In the genomic region with DNA sequence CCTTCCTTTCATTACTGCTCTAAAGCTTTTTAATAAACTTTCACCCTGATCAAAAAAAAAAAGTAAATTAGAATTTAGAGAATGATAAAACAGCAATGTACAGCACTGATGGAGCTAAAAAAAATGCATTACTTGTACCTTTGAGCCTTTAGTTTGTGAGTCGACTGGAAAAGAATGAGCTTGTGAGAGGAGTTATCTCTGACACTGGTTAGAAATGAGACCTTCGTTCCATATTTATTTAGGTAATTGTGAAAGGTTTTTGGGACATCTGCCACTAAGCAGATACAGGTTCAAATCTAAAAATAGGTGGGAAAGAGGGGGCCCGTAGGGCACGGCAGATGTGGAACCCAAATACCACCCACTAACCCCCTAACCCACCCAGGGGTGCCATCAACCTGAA, we compare ENCODE assay signal across 8 cellular contexts.
"Had no signal": no experiment of that assay in that cellular context is flagged by ENCODE, and none has a peak within 500 bp of the region (broad histone marks: within the 10 kb centered on the region; RNA-seq: fewer than 3 reads in every experiment).

No MANE protein-coding gene starts in this region.

- ATAC-seq: GM23338, K562 had no signal

- H3K4me2 ChIP-seq: GM23338 had no signal

- H3K27ac ChIP-seq: HL-60 had no signal

- DNase-seq: H9, HCEC 1CT, IMR-90 had no signal

- FAIRE-seq: H1, H54, K562 had no signal

- H3K4me3 ChIP-seq: GM23338, K562 had no signal

- H2AFZ ChIP-seq: GM23338 had no signal
